Comparison of ENCODE assay signal across 26 cellular contexts in the genomic region with DNA sequence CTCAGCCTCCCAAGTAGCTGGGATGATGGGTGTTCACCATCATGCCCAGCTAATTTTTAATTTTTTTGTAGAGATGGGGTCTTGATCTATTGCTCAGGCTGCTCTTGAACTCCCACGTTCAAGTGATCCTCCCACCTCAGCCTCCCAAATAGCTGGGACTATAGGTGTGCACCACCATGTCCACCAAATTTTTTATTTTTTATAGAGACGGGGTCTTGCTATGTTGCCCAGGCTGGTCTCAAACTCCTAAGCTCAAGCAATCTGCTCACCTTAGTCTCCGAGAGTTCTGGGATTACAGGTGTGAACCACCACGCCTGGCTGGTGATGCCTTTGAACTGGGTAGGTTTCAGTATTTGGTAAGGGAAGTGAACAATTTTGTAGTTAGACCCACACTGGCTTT. TPM values are rescaled to one million over a fixed set of nuclear protein-coding genes. Genes with fewer than 3 reads are reported as not detected.
A peak's percentile ranks its signal among the peaks of the same experiment; 100 is the strongest.
DNase-seq lines count a peak whose midpoint lies in the region; ATAC-seq and TF ChIP-seq lines count a peak whose summit lies in the region.
"Had no signal": no experiment of that assay in that cellular context is flagged by ENCODE, and none has a peak within 500 bp of the region (broad histone marks: within the 10 kb centered on the region; RNA-seq: fewer than 3 reads in every experiment).

No MANE protein-coding gene starts in this region.

- TF ChIP-seq CTCF in MCF 10A (IDR thresholded peaks at IDR 0.05; ENCODE audit: unreplicated experiment) (no peak), breast epithelium (IDR thresholded peaks at IDR 0.05) (no peak), dorsolateral prefrontal cortex (IDR thresholded peaks at IDR 0.05 in 54 of 56, conservative IDR thresholded peaks at IDR 0.05 in 2 of 56; ENCODE audit: low read depth in 1 of 56, partially characterized antibody in 56 of 56) (no peak), upper lobe of left lung (IDR thresholded peaks at IDR 0.05) (no peak), ovary (IDR thresholded peaks at IDR 0.05) (no peak)

- TF ChIP-seq EP300 in upper lobe of left lung (IDR thresholded peaks at IDR 0.05), result no peak
- no peak for TF ChIP-seq EP300 in ovary (IDR thresholded peaks at IDR 0.05)

- H3K27ac Mint-ChIP-seq in MCF 10A (ENCODE audit: low read depth, unreplicated experiment), result peak overlapping the region; percentile 92
- H3K27ac Mint-ChIP-seq: activated CD8-positive, alpha-beta T cell treated with anti-CD3 and anti-CD28 coated beads for 36 hours; activated naive CD8-positive, alpha-beta T cell; activated T-helper 2 cell treated with anti-CD3 and anti-CD28 coated beads, Interferon-gamma antibody, Interleukin-2, Interleukin-4, amounts not matched to agents 10 μg/mL and 5 μg/mL and 100 μg/mL, durations not matched to agents 14 hours and 24 hours and 36 hours; CD4-positive, alpha-beta T cell; memory B cell; stimulated activated naive B cell treated with anti-CD40 and anti-IgM and Interleukin-4, amounts not matched to agents 10 μg/mL and 1 μg/mL and 100 μg/mL, for 72 hours; T-cell had no signal

- intact Hi-C loops in MCF 10A (cut with micrococcal nuclease), result no loop called here
- intact Hi-C loops in breast epithelium (cut with DNase I; ENCODE audit: low total_unique reads), result no loop called here
- intact Hi-C loops in dorsolateral prefrontal cortex (cut with DNase I), result no loop called here
- intact Hi-C loops in ovary (cut with DNase I), result no loop called here

- CTCF ChIA-PET in MCF 10A (lab: Yijun Ruan, JAX), result interaction anchor here (0.7 to 1.3 kb wide), 4 partner anchors 27 to 118 kb away, joined by 3 to 7 read pairs (median 3); no protein-coding TSS in a partner anchor

- H3K4me3 Mint-ChIP-seq in MCF 10A (ENCODE audit: unreplicated experiment), result peak overlapping the region; percentile 64
- H3K4me3 Mint-ChIP-seq: activated CD8-positive, alpha-beta T cell treated with anti-CD3 and anti-CD28 coated beads for 36 hours; activated naive CD8-positive, alpha-beta T cell; CD4-positive, alpha-beta T cell; memory B cell; naive B cell; stimulated activated naive B cell treated with anti-CD40 and anti-IgM and Interleukin-4, amounts not matched to agents 10 μg/mL and 1 μg/mL and 100 μg/mL, for 72 hours; T-cell had no signal

- H3K9ac ChIP-seq in mucosa of rectum (ENCODE audit: low read depth in 1 of 2, low read length in 2 of 2), result peak overlapping the region; percentile 26 to 79

- H3K4me1 ChIP-seq in breast epithelium (peaks cover 0 to 3% of the 10 kb centered on the region in 2 donors), mucosa of rectum (ENCODE audit: control insufficient read depth in 2 of 2, insufficient read depth in 2 of 2, low read length in 2 of 2) (peaks cover 27 to 35% of the 10 kb centered on the region in 2 donors), upper lobe of left lung (peaks cover 0 to 4% (median 0%) of the 10 kb centered on the region in 4 donors), ovary (ENCODE audit: insufficient read depth) (no peaks in the 10 kb centered on the region)

- no peaks in the 10 kb centered on the region for H3K9me3 ChIP-seq in breast epithelium
- H3K9me3 ChIP-seq in mucosa of rectum (ENCODE audit: control insufficient read depth in 2 of 2, low read length in 2 of 2), result no peaks in the 10 kb centered on the region
- H3K9me3 ChIP-seq in upper lobe of left lung, result no peaks in the 10 kb centered on the region
- no peaks in the 10 kb centered on the region for H3K9me3 ChIP-seq in ovary
- H3K9me3 ChIP-seq: ascending aorta, heart right ventricle, thoracic aorta had no signal

- BruUV-seq in MCF 10A (replicated peaks; lab: Mats Ljungman, UMichigan), result no TSS peak

- TF ChIP-seq POLR2A in breast epithelium (IDR thresholded peaks at IDR 0.05), result no peak
- no peak for TF ChIP-seq POLR2A in upper lobe of left lung (IDR thresholded peaks at IDR 0.05)
- no peak for TF ChIP-seq POLR2A in ovary (IDR thresholded peaks at IDR 0.05)

- 86 to 93% methylated on average over 4 of the region's 4 CpGs for WGBS in upper lobe of left lung, 2 donors
- 88 to 92% (median 89%) methylated on average over 4 of the region's 4 CpGs for WGBS in ovary, 3 donors

- H3K9me3 Mint-ChIP-seq in MCF 10A (ENCODE audit: unreplicated experiment), result no peaks in the 10 kb centered on the region
- H3K9me3 Mint-ChIP-seq: activated CD8-positive, alpha-beta T cell treated with anti-CD3 and anti-CD28 coated beads for 36 hours; activated T-helper 2 cell treated with anti-CD3 and anti-CD28 coated beads, Interferon-gamma antibody, Interleukin-2, Interleukin-4, amounts not matched to agents 10 μg/mL and 5 μg/mL and 100 μg/mL, durations not matched to agents 14 hours and 24 hours and 36 hours; CD4-positive, alpha-beta T cell; memory B cell; naive B cell; stimulated activated naive B cell treated with anti-CD40 and anti-IgM and Interleukin-4, amounts not matched to agents 10 μg/mL and 1 μg/mL and 100 μg/mL, for 72 hours; T-cell had no signal

- H3K4me3 ChIP-seq in breast epithelium (no peak overlapping the region), dorsolateral prefrontal cortex (no peak overlapping the region), mucosa of rectum (ENCODE audit: low read length in 2 of 2) (no peak overlapping the region), upper lobe of left lung (no peak overlapping the region), ovary (no peak overlapping the region)
- H3K4me3 ChIP-seq: ascending aorta, heart right ventricle, thoracic aorta had no signal

- no peaks in the 10 kb centered on the region for H3K27me3 Mint-ChIP-seq in MCF 10A (ENCODE audit: insufficient read depth, unreplicated experiment)
- H3K27me3 Mint-ChIP-seq: activated CD8-positive, alpha-beta T cell treated with anti-CD3 and anti-CD28 coated beads for 36 hours; activated naive CD8-positive, alpha-beta T cell; CD4-positive, alpha-beta T cell; naive B cell; stimulated activated naive B cell treated with anti-CD40 and anti-IgM and Interleukin-4, amounts not matched to agents 10 μg/mL and 1 μg/mL and 100 μg/mL, for 72 hours had no signal

- POLR2A ChIA-PET in MCF 10A (lab: Yijun Ruan, JAX), result interaction anchor here (0.8 to 1.0 kb wide), 2 partner anchors 30 to 44 kb away, joined by 4 read pairs; a partner anchor contains a TSS

- no peak overlapping the region for H3K27ac ChIP-seq in breast epithelium
- peak overlapping the region in 58 of 59 donors; percentile 20 to 100 (median 97) for H3K27ac ChIP-seq in dorsolateral prefrontal cortex
- peak overlapping the region; percentile 96 to 99 for H3K27ac ChIP-seq in mucosa of rectum (ENCODE audit: low read depth in 2 of 2, low read length in 2 of 2)
- H3K27ac ChIP-seq in upper lobe of left lung, result peak overlapping the region in 3 of 4 donors; percentile 34 to 53 (median 52)
- H3K27ac ChIP-seq in ovary, result no peak overlapping the region
- H3K27ac ChIP-seq: ascending aorta, heart right ventricle, thoracic aorta had no signal

- ATAC-seq in upper lobe of left lung (ENCODE audit: low FRiP score in 2 of 2), result no peak
- ATAC-seq: activated CD4-positive, CD25-positive, alpha-beta regulatory T cell treated with anti-CD3 and anti-CD28 coated beads, Interleukin-2, amount 50 U/mL, for 24 hours; activated CD8-positive, alpha-beta T cell treated with anti-CD3 and anti-CD28 coated beads for 36 hours; heart right ventricle; stimulated activated naive B cell treated with anti-CD40 and anti-IgM and Interleukin-4, amounts not matched to agents 10 μg/mL and 1 μg/mL and 100 μg/mL, for 72 hours; T-cell had no signal

- no peaks in the 10 kb centered on the region for H3K27me3 ChIP-seq in breast epithelium
- H3K27me3 ChIP-seq in dorsolateral prefrontal cortex, result peaks cover 0 to 2% (median 0%) of the 10 kb centered on the region in 45 donors
- no peaks in the 10 kb centered on the region for H3K27me3 ChIP-seq in mucosa of rectum (ENCODE audit: control insufficient read depth in 2 of 2, insufficient read depth in 2 of 2, low read length in 2 of 2)
- no peaks in the 10 kb centered on the region for H3K27me3 ChIP-seq in upper lobe of left lung
- H3K27me3 ChIP-seq in ovary, result no peaks in the 10 kb centered on the region
- H3K27me3 ChIP-seq: ascending aorta had no signal

- H3K36me3 ChIP-seq in breast epithelium, result no peaks in the 10 kb centered on the region
- H3K36me3 ChIP-seq in mucosa of rectum (ENCODE audit: control insufficient read depth in 2 of 2, insufficient read depth in 2 of 2, low read length in 2 of 2), result peaks cover 0 to 3% of the 10 kb centered on the region in 2 donors
- H3K36me3 ChIP-seq in upper lobe of left lung, result no peaks in the 10 kb centered on the region
- H3K36me3 ChIP-seq in ovary, result no peaks in the 10 kb centered on the region
- H3K36me3 ChIP-seq: ascending aorta, heart right ventricle, thoracic aorta had no signal

- peaks cover 29% of the 10 kb centered on the region for H3K4me1 Mint-ChIP-seq in MCF 10A (ENCODE audit: insufficient read depth, unreplicated experiment)
- H3K4me1 Mint-ChIP-seq: naive B cell; stimulated activated naive B cell treated with anti-CD40 and anti-IgM and Interleukin-4, amounts not matched to agents 10 μg/mL and 1 μg/mL and 100 μg/mL, for 72 hours; T-cell had no signal

- DNase-seq in MCF 10A (ENCODE audit: unreplicated experiment), result no peak
- no peak for DNase-seq in breast epithelium (ENCODE audit: low spot score in 2 of 2)
- DNase-seq in dorsolateral prefrontal cortex, result no peak
- no peak for DNase-seq in upper lobe of left lung
- no peak for DNase-seq in NCI-H146 treated with DMSO at 0.1 percent for 48 hours (lab: John Stamatoyannopoulos, UW; ENCODE audit: unreplicated experiment)
- no peak for DNase-seq in hypothalamus (lab: John Stamatoyannopoulos, UW)
- no peak for DNase-seq in ovary
- DNase-seq: activated CD8-positive, alpha-beta T cell treated with anti-CD3 and anti-CD28 coated beads for 36 hours; CD4-positive, alpha-beta T cell; effector CD4-positive, alpha-beta T cell; heart right ventricle; naive B cell; stimulated activated CD4-positive, alpha-beta T cell treated with anti-CD3 and anti-CD28 coated beads, Interleukin-15, amount 100 ng/mL, for 24 hours; stimulated activated naive B cell treated with anti-CD40 and anti-IgM and Interleukin-4, amounts not matched to agents 10 μg/mL and 1 μg/mL and 100 μg/mL, for 72 hours; T-cell had no signal

- H3K36me3 Mint-ChIP-seq in MCF 10A (ENCODE audit: insufficient read depth, unreplicated experiment), result no peaks in the 10 kb centered on the region
- H3K36me3 Mint-ChIP-seq: activated naive CD8-positive, alpha-beta T cell; naive B cell; stimulated activated naive B cell treated with anti-CD40 and anti-IgM and Interleukin-4, amounts not matched to agents 10 μg/mL and 1 μg/mL and 100 μg/mL, for 72 hours; T-cell had no signal

RNA-seq across cellular contexts. Expression of a gene that starts 30.1 kb away (rescaled TPM):
- not detected in 2 replicates for total RNA-seq in MCF 10A (2022)
- 1 to 10 TPM in 1 of 3 donors, under 1 TPM in 1, not detected in 1; 0.33 to 1.8 TPM for total RNA-seq in breast epithelium
- 100 to 1,000 TPM in 11 of 120 experiments, 10 to 100 TPM in 106, 1 to 10 TPM in 3; 7.4 to 185 (median 44.7) TPM for total RNA-seq in dorsolateral prefrontal cortex
- 1 to 10 TPM; 1.4 to 6.8 (median 2.3) TPM for total RNA-seq in upper lobe of left lung
- total RNA-seq in ovary, result 1 to 10 TPM in 1 of 7 donors, under 1 TPM in 3, not detected in 3; 0.17 to 1.3 (median 0.73) TPM
- polyA plus RNA-seq in ovary, result under 1 TPM; 0.02 to 0.32 TPM
- total RNA-seq: activated CD8-positive, alpha-beta T cell treated with anti-CD3 and anti-CD28 coated beads for 36 hours; activated T-helper 2 cell treated with anti-CD3 and anti-CD28 coated beads, Interferon-gamma antibody, Interleukin-2, Interleukin-4, amounts not matched to agents 10 μg/mL and 5 μg/mL and 100 μg/mL, durations not matched to agents 14 hours and 24 hours and 36 hours; ascending aorta; CD4-positive, alpha-beta T cell; fibroblast of villous mesenchyme; M059J; pulmonary artery endothelial cell; SK-MEL-5 had no signal

RNA-seq across cellular contexts. Expression of a gene that starts 43.9 kb away (rescaled TPM):
- total RNA-seq in MCF 10A (2022) (12.1 and 14.2 TPM in 2 replicates), breast epithelium (10 to 100 TPM; 13.3 to 22.6 (median 14.9) TPM), dorsolateral prefrontal cortex (10 to 100 TPM in 13 of 120 experiments, 1 to 10 TPM in 107; 1.3 to 18.4 (median 4.9) TPM), upper lobe of left lung (10 to 100 TPM; 15.0 to 81.7 (median 31.6) TPM), ovary (1 to 10 TPM; 1.5 to 6.7 (median 2.5) TPM)
- polyA plus RNA-seq in ovary, result 1 to 10 TPM; 2.5 to 9.5 TPM

Comparison
In these comparisons a context has a peak if more than half of its experiments do, and no peak if none do; other contexts are left out.
1. H3K27ac ChIP-seq: peak in dorsolateral prefrontal cortex (58 of 59), mucosa of rectum (2 of 2) and upper lobe of left lung (3 of 4); none in breast epithelium (0 of 2) and ovary (0 of 2).